In genomic region chr11:33828604-33829429, GRCh38 we compare ENCODE assay signal across 9 cellular contexts. TPM values are rescaled to one million over a fixed set of nuclear protein-coding genes. Genes with fewer than 3 reads are reported as not detected.
DNase-seq lines count a peak whose midpoint lies in the region; ATAC-seq and TF ChIP-seq lines count a peak whose summit lies in the region.
"Had no signal": no experiment of that assay in that cellular context is flagged by ENCODE, and none has a peak within 500 bp of the region (broad histone marks: within the 10 kb centered on the region; RNA-seq: fewer than 3 reads in every experiment).

No MANE protein-coding gene starts in this region.

- H3K36me3 ChIP-seq in H7 (replicated peaks; ENCODE audit: control insufficient read depth, insufficient read depth, low read length) (no peaks in the 10 kb centered on the region), body of pancreas (replicated peaks in 1 of 2; ENCODE audit: insufficient read depth in 1 of 2, low read depth in 2 of 2) (no peaks in the 10 kb centered on the region), testis (ENCODE audit: low read depth, missing control alignments) (no peaks in the 10 kb centered on the region)

- CTCF ChIA-PET in activated CD4-positive, alpha-beta memory T cell treated with anti-CD3 and anti-CD28 coated beads, Interleukin-2, amount 10 ng/mL, durations not matched to agents 7 days and 5 days (lab: Charles Lee): interaction anchor here (0.6 to 5.8 kb wide), 6 partner anchors 10 to 188 kb away, joined by 3 to 61 read pairs (median 4); no protein-coding TSS in a partner anchor

- TF ChIP-seq CTCF in body of pancreas (IDR thresholded peaks at IDR 0.05): no peak
- no peak for TF ChIP-seq CTCF in testis (IDR thresholded peaks at IDR 0.05)

- intact Hi-C loops in body of pancreas (cut with DNase I) (no loop called here), testis (cut with DNase I; ENCODE audit: low total_unique reads) (no loop called here)

- H3K27me3 ChIP-seq in H7 (ENCODE audit: control insufficient read depth, insufficient read depth, low read length) (peaks cover 28% of the 10 kb centered on the region), body of pancreas (peaks cover 0 to 12% of the 10 kb centered on the region in 2 donors), testis (no peaks in the 10 kb centered on the region)

- H3K9me3 Mint-ChIP-seq in activated CD4-positive, alpha-beta memory T cell treated with anti-CD3 and anti-CD28 coated beads, Interleukin-2, amount 10 ng/mL, durations not matched to agents 7 days and 5 days: no peaks in the 10 kb centered on the region

- in situ Hi-C loops in ACHN (cut with HindIII; ENCODE audit: low pct_ligation_motif_present, low pct_unique_long_range_greater_than_20kb, low sequenced_read_pairs): no loop called here

- no peak overlapping the region for H3K27ac ChIP-seq in body of pancreas
- no peak overlapping the region for H3K27ac ChIP-seq in testis
- H3K27ac ChIP-seq: VCaP had no signal

- POLR2A ChIA-PET in activated CD4-positive, alpha-beta memory T cell treated with anti-CD3 and anti-CD28 coated beads, Interleukin-2, amount 10 ng/mL, durations not matched to agents 7 days and 5 days (lab: Charles Lee): no interaction called here

- TF ChIP-seq POLR2A in body of pancreas (IDR thresholded peaks at IDR 0.05) (no peak), testis (IDR thresholded peaks at IDR 0.05) (no peak)

- peaks cover 5% of the 10 kb centered on the region for H3K4me1 Mint-ChIP-seq in activated CD4-positive, alpha-beta memory T cell treated with anti-CD3 and anti-CD28 coated beads, Interleukin-2, amount 10 ng/mL, durations not matched to agents 7 days and 5 days

- H3K9me3 ChIP-seq in body of pancreas (no peaks in the 10 kb centered on the region), testis (no peaks in the 10 kb centered on the region)

- no peak overlapping the region for H3K27ac Mint-ChIP-seq in activated CD4-positive, alpha-beta memory T cell treated with anti-CD3 and anti-CD28 coated beads, Interleukin-2, amount 10 ng/mL, durations not matched to agents 7 days and 5 days

- DNase-seq in H7 (peak; percentile 81), body of pancreas (peak in 2 of 4 donors; percentile 16), left kidney (ENCODE audit: low read depth, low spot score) (peak; percentile 30), testis (no peak), ACHN (no peak), kidney glomerular epithelial cell (lab: John Stamatoyannopoulos, UW) (no peak), H4 (ENCODE audit: low spot score) (no peak)
- DNase-seq in activated CD4-positive, alpha-beta memory T cell treated with anti-CD3 and anti-CD28 coated beads, Interleukin-2, amount 10 ng/mL, durations not matched to agents 7 days and 5 days: no peak

- H3K27me3 Mint-ChIP-seq in activated CD4-positive, alpha-beta memory T cell treated with anti-CD3 and anti-CD28 coated beads, Interleukin-2, amount 10 ng/mL, durations not matched to agents 7 days and 5 days: peaks cover 62% of the 10 kb centered on the region

- WGBS in body of pancreas, 2 donors: 5 to 9% methylated on average over 26 to 54 of the region's 56 CpGs
- 5 to 16% methylated on average over 25 to 56 of the region's 56 CpGs for WGBS in testis, 2 donors

- H3K36me3 Mint-ChIP-seq in activated CD4-positive, alpha-beta memory T cell treated with anti-CD3 and anti-CD28 coated beads, Interleukin-2, amount 10 ng/mL, durations not matched to agents 7 days and 5 days (ENCODE audit: low read depth): no peaks in the 10 kb centered on the region

- H3K4me3 ChIP-seq in H7 (ENCODE audit: insufficient read depth, low read depth, low read length) (peak overlapping the region; percentile 37), body of pancreas (peak overlapping the region in 1 of 2 donors; percentile 24), testis (peak overlapping the region; percentile 2 to 46)

- ATAC-seq in body of pancreas: peak; percentile 17

- H3K4me1 ChIP-seq in body of pancreas (peaks cover 11% of the 10 kb centered on the region), testis (peaks cover 8% of the 10 kb centered on the region)

- H3K4me3 Mint-ChIP-seq in activated CD4-positive, alpha-beta memory T cell treated with anti-CD3 and anti-CD28 coated beads, Interleukin-2, amount 10 ng/mL, durations not matched to agents 7 days and 5 days: no peak overlapping the region

RNA-seq across cellular contexts. Expression of gene FBXO3, which starts 54.5 kb away (rescaled TPM):
- total RNA-seq in H7 (2014; rRNA removed; shearing (Covaris generic)): 16.7 and 17.9 TPM in 2 replicates
- total RNA-seq in body of pancreas: 10 to 100 TPM; 24.7 to 40.5 TPM
- total RNA-seq in testis: 10 to 100 TPM; 27.2 to 39.3 TPM
- polyA plus RNA-seq in testis (ENCODE audit: insufficient read depth, low read depth, low replicate concordance): 44.8 TPM
- total RNA-seq in activated CD4-positive, alpha-beta memory T cell treated with anti-CD3 and anti-CD28 coated beads, Interleukin-2, amount 10 ng/mL, durations not matched to agents 7 days and 5 days: 10 to 100 TPM; 26.9 to 30.9 TPM
- total RNA-seq in H4 (2014; rRNA removed; shearing (Covaris generic)): 49.9 and 62.1 TPM in 2 replicates

Comparison
In these comparisons a context has a peak if more than half of its experiments do, and no peak if none do; other contexts are left out.
1. DNase-seq: peak in H7 (single experiment) and left kidney (single experiment); none in testis (single experiment), ACHN (single experiment), kidney glomerular epithelial cell (single experiment), activated CD4-positive, alpha-beta memory T cell treated with anti-CD3 and anti-CD28 coated beads, Interleukin-2, amount 10 ng/mL, durations not matched to agents 7 days and 5 days (single experiment) and H4 (single experiment).